ENCODE assay signal across 10 cellular contexts in genomic region chrX:1244164-1245076, GRCh38. TPM values are rescaled to one million over a fixed set of nuclear protein-coding genes. Genes with fewer than 3 reads are reported as not detected.
DNase-seq lines count a peak whose midpoint lies in the region; ATAC-seq and TF ChIP-seq lines count a peak whose summit lies in the region.
"Had no signal": no experiment of that assay in that cellular context is flagged by ENCODE, and none has a peak within 500 bp of the region (broad histone marks: within the 10 kb centered on the region; RNA-seq: fewer than 3 reads in every experiment).

No MANE protein-coding gene starts in this region.

- H3K27me3 Mint-ChIP-seq in glutamatergic neuron (ENCODE audit: unreplicated experiment) = no peaks in the 10 kb centered on the region

- H3K9ac ChIP-seq in NT2/D1 (ENCODE audit: insufficient read length, low read depth) = no peak overlapping the region

- H3K4me1 Mint-ChIP-seq in glutamatergic neuron (ENCODE audit: low read depth, unreplicated experiment) = no peaks in the 10 kb centered on the region

- H3K4me3 Mint-ChIP-seq in glutamatergic neuron (ENCODE audit: unreplicated experiment) = peak overlapping the region; percentile 25
- H3K4me3 Mint-ChIP-seq: activated B cell treated with CpG ODN at 0.5 μM for 24 hours had no signal

- no peak for TF ChIP-seq CTCF in glutamatergic neuron (IDR thresholded peaks at IDR 0.05; ENCODE audit: partially characterized antibody, unreplicated experiment)
- no peak for TF ChIP-seq CTCF in esophagus muscularis mucosa (IDR thresholded peaks at IDR 0.05)

- 19% methylated on average over 12 of the region's 13 CpGs for WGBS in esophagus muscularis mucosa

- in situ Hi-C loops in ACHN (cut with HindIII; ENCODE audit: low pct_ligation_motif_present, low pct_unique_long_range_greater_than_20kb, low sequenced_read_pairs) = no loop called here

- no peak for TF ChIP-seq POLR2A in esophagus muscularis mucosa (IDR thresholded peaks at IDR 0.05; ENCODE audit: low read depth)

- intact Hi-C loops in esophagus muscularis mucosa (cut with DNase I) = no loop called here

- H3K4me3 ChIP-seq in NT2/D1 (ENCODE audit: insufficient read length, low read depth) (peak overlapping the region; percentile 11), esophagus muscularis mucosa (no peak overlapping the region)

- H3K27me3 ChIP-seq in NT2/D1 (ENCODE audit: insufficient read depth, insufficient read length) (no peaks in the 10 kb centered on the region), esophagus muscularis mucosa (peaks cover 0 to 13% (median 0%) of the 10 kb centered on the region in 4 donors)

- H3K27ac ChIP-seq in esophagus muscularis mucosa (replicated peaks in 1 of 4) = no peak overlapping the region

- no peaks in the 10 kb centered on the region for H3K36me3 Mint-ChIP-seq in glutamatergic neuron (ENCODE audit: unreplicated experiment)
- H3K36me3 Mint-ChIP-seq: brain had no signal

- ATAC-seq in GM21786 (IDR thresholded peaks at IDR 0.05; ENCODE audit: unreplicated experiment) = no peak
- ATAC-seq in HG02981 (IDR thresholded peaks at IDR 0.05; ENCODE audit: unreplicated experiment) = no peak

- peak; percentile 11 for DNase-seq in ACHN
- DNase-seq in EL = peak; percentile 8
- DNase-seq in NT2/D1 (ENCODE audit: low read depth, low spot score) = peak; percentile 43
- peak; percentile 67 for DNase-seq in glutamatergic neuron
- no peak for DNase-seq in esophagus muscularis mucosa (ENCODE audit: extremely low spot score)
- DNase-seq in activated CD4-positive, CD25-positive, alpha-beta regulatory T cell (lab: John Stamatoyannopoulos, UW) = no peak
- DNase-seq: activated B cell treated with CpG ODN at 0.5 μM for 24 hours had no signal

- no peak for TF ChIP-seq EP300 in esophagus muscularis mucosa (IDR thresholded peaks at IDR 0.05)

- H3K4me1 ChIP-seq in NT2/D1 (ENCODE audit: insufficient read depth, insufficient read length) (peaks cover under 1% of the 10 kb centered on the region), esophagus muscularis mucosa (peaks cover 10 to 13% (median 12%) of the 10 kb centered on the region in 4 donors)

- H3K27ac Mint-ChIP-seq in glutamatergic neuron (ENCODE audit: unreplicated experiment) = no peak overlapping the region
- H3K27ac Mint-ChIP-seq: activated B cell treated with CpG ODN at 0.5 μM for 24 hours had no signal

- peaks cover 3% of the 10 kb centered on the region for H3K9me3 Mint-ChIP-seq in glutamatergic neuron (ENCODE audit: unreplicated experiment)
- H3K9me3 Mint-ChIP-seq: activated B cell treated with CpG ODN at 0.5 μM for 24 hours had no signal

- no peaks in the 10 kb centered on the region for H3K9me3 ChIP-seq in NT2/D1 (ENCODE audit: insufficient read depth, low read length)
- H3K9me3 ChIP-seq in esophagus muscularis mucosa = no peaks in the 10 kb centered on the region

- H3K36me3 ChIP-seq in NT2/D1 (ENCODE audit: insufficient read depth, insufficient read length, low read length) (no peaks in the 10 kb centered on the region), esophagus muscularis mucosa (no peaks in the 10 kb centered on the region)

RNA-seq across cellular contexts. Expression of gene CSF2RA, which starts 24.2 kb away (rescaled TPM):
- total RNA-seq in glutamatergic neuron (ENCODE audit: unreplicated experiment) (not detected), esophagus muscularis mucosa (1 to 10 TPM; 2.1 to 6.3 (median 4.3) TPM)
- total RNA-seq: activated B cell treated with CpG ODN at 0.5 μM for 24 hours had no signal

RNA-seq across cellular contexts. Expression of gene CRLF2, which starts 32.0 kb away (rescaled TPM):
- total RNA-seq in glutamatergic neuron (ENCODE audit: unreplicated experiment) (0.54 TPM), esophagus muscularis mucosa (1 to 10 TPM in 2 of 4 donors, under 1 TPM in 1, not detected in 1; 0.63 to 2.1 (median 1.3) TPM)
- total RNA-seq: activated B cell treated with CpG ODN at 0.5 μM for 24 hours had no signal

Comparison
In these comparisons a context has a peak if more than half of its experiments do, and no peak if none do; other contexts are left out.
1. DNase-seq: peak in ACHN (single experiment), EL (single experiment), NT2/D1 (single experiment) and glutamatergic neuron (single experiment); none in esophagus muscularis mucosa (single experiment) and activated CD4-positive, CD25-positive, alpha-beta regulatory T cell (0 of 4).